ENCODE assay signal across 8 cellular contexts in genomic region chr2:126658910-126659613, GRCh38. TPM values are rescaled to one million over a fixed set of nuclear protein-coding genes. Genes with fewer than 3 reads are reported as not detected.
A peak's percentile ranks its signal among the peaks of the same experiment; 100 is the strongest.
DNase-seq lines count a peak whose midpoint lies in the region; ATAC-seq and TF ChIP-seq lines count a peak whose summit lies in the region.

No MANE protein-coding gene starts in this region.

- TF ChIP-seq CTCF in CD14-positive monocyte (IDR thresholded peaks at IDR 0.05) (no peak), foreskin fibroblast (IDR thresholded peaks at IDR 0.05; ENCODE audit: low read depth, low read length) (no peak)

- intact Hi-C loops in CD14-positive monocyte (cut with micrococcal nuclease) = loop anchor here in 1 of 2 donors (10.0 kb wide), 1 partner anchor 406 kb away; no protein-coding TSS in a partner anchor
- intact Hi-C loops in sciatic nerve (cut with DNase I) = no loop called here

- H3K4me3 ChIP-seq in foreskin fibroblast (ENCODE audit: low read depth in 1 of 2, low read length in 2 of 2) = no peak overlapping the region

- H3K27me3 Mint-ChIP-seq in CD14-positive monocyte (ENCODE audit: low read depth in 3 of 3) = peaks cover 2 to 4% (median 3%) of the 10 kb centered on the region in 3 donors

- DNase-seq in CD14-positive monocyte (ENCODE audit: low spot score) (peak; percentile 87), foreskin fibroblast (peak; percentile 86 to 88), sciatic nerve (ENCODE audit: low spot score) (peak; percentile 84), NCI-H748 (lab: John Stamatoyannopoulos, UW; ENCODE audit: unreplicated experiment) (no peak), NCI-H1694 treated with DMSO at 0.1 percent for 48 hours (lab: John Stamatoyannopoulos, UW) (no peak)
- peak; percentile 80 for DNase-seq in activated CD8-positive, alpha-beta memory T cell treated with anti-CD3 and anti-CD28 coated beads for 24 hours

- H3K9me3 Mint-ChIP-seq in CD14-positive monocyte = no peaks in the 10 kb centered on the region

- H3K27ac Mint-ChIP-seq in CD14-positive monocyte = peak overlapping the region; percentile 91 to 99 (median 94)

- ATAC-seq in GM19455 (IDR thresholded peaks at IDR 0.05; ENCODE audit: unreplicated experiment) (peak; percentile 41), HG03469 (IDR thresholded peaks at IDR 0.05; ENCODE audit: unreplicated experiment) (peak; percentile 28), sciatic nerve (peak; percentile 57)

- H3K4me3 Mint-ChIP-seq in CD14-positive monocyte = peak overlapping the region; percentile 31 to 61

- H3K36me3 Mint-ChIP-seq in CD14-positive monocyte = peaks cover 12 to 17% of the 10 kb centered on the region in 2 donors

- peaks cover 85% of the 10 kb centered on the region for H3K4me1 Mint-ChIP-seq in CD14-positive monocyte

RNA-seq across cellular contexts. Expression of gene GYPC, which starts 3.1 kb away (rescaled TPM):
- polyA plus RNA-seq in CD14-positive monocyte = 10 to 100 TPM; 20.0 to 21.7 TPM
- total RNA-seq in sciatic nerve = 89.2 TPM

Comparison
In these comparisons a context has a peak if more than half of its experiments do, and no peak if none do; other contexts are left out.
1. DNase-seq: peak in CD14-positive monocyte (single experiment), activated CD8-positive, alpha-beta memory T cell treated with anti-CD3 and anti-CD28 coated beads for 24 hours (single experiment), foreskin fibroblast (2 of 2) and sciatic nerve (single experiment); none in NCI-H748 (single experiment) and NCI-H1694 treated with DMSO at 0.1 percent for 48 hours (single experiment).
2. Peak in every context shown above with its lines, with median percentiles within 50 percentile points of each other: ATAC-seq.